In genomic region chr6:92942549-92942948, GRCh38 we compare ENCODE assay signal across 24 cellular contexts.
"Had no signal": no experiment of that assay in that cellular context is flagged by ENCODE, and none has a peak within 500 bp of the region (broad histone marks: within the 10 kb centered on the region; RNA-seq: fewer than 3 reads in every experiment).

No MANE protein-coding gene starts in this region.

- H3K36me3 ChIP-seq: colonic mucosa, gastrocnemius medialis, lower lobe of right lung, sigmoid colon, spleen, transverse colon, vagina had no signal

- H3K27me3 ChIP-seq: colonic mucosa, gastrocnemius medialis, sigmoid colon, spleen, transverse colon, vagina had no signal

- H3K9me3 ChIP-seq: colonic mucosa, gastrocnemius medialis, lower lobe of right lung, mucosa of descending colon, psoas muscle, sigmoid colon, spleen, transverse colon, vagina had no signal

- DNase-seq: colonic mucosa; effector CD8-positive, alpha-beta T cell; endodermal cell; foreskin fibroblast; gastrocnemius medialis; head of caudate nucleus; kidney glomerular epithelial cell; left colon; left ventricle myocardium superior; lower lobe of right lung; mucosa of descending colon; naive B cell; posterior cingulate gyrus; psoas muscle; right cardiac atrium; sigmoid colon; spleen; stimulated activated CD4-positive, alpha-beta T cell treated with anti-CD3 and anti-CD28 coated beads, Interleukin-4, amount 100 ng/mL, for 4 hours; stimulated activated naive B cell treated with anti-CD40 and anti-IgM and Interleukin-4, amounts not matched to agents 10 μg/mL and 1 μg/mL and 100 μg/mL, for 72 hours; transverse colon had no signal

- ATAC-seq: esophagus mucosa; gastrocnemius medialis; left colon; left ventricle myocardium superior; lower lobe of right lung; mucosa of descending colon; natural killer cell treated with Interleukin-12 subunit alpha and Interleukin-12 subunit beta and Interleukin-15 and Interleukin-18, amount 100 ng/mL, for 72 hours; psoas muscle; right cardiac atrium; stimulated activated naive B cell treated with anti-CD40 and anti-IgM and Interleukin-4, amounts not matched to agents 10 μg/mL and 1 μg/mL and 100 μg/mL, for 72 hours had no signal

- H3K4me1 ChIP-seq: colonic mucosa, gastrocnemius medialis, lower lobe of right lung, psoas muscle, sigmoid colon, spleen, transverse colon had no signal

- H3K27ac ChIP-seq: colonic mucosa, epithelial cell of prostate, gastrocnemius medialis, lower lobe of right lung, psoas muscle, sigmoid colon, spleen, transverse colon, vagina had no signal

- H3K4me3 ChIP-seq: colonic mucosa, gastrocnemius medialis, lower lobe of right lung, mucosa of descending colon, psoas muscle, sigmoid colon, spleen, transverse colon, vagina had no signal
